ENCODE assay signal across 9 cellular contexts in genomic region chrX:47194388-47194787, GRCh38. TPM values are rescaled to one million over a fixed set of nuclear protein-coding genes. Genes with fewer than 3 reads are reported as not detected.
A peak's percentile ranks its signal among the peaks of the same experiment; 100 is the strongest.
DNase-seq lines count a peak whose midpoint lies in the region; ATAC-seq, FAIRE-seq and TF ChIP-seq lines count a peak whose summit lies in the region.
"Had no signal": no experiment of that assay in that cellular context is flagged by ENCODE, and none has a peak within 500 bp of the region (broad histone marks: within the 10 kb centered on the region; RNA-seq: fewer than 3 reads in every experiment).

No MANE protein-coding gene starts in this region.

- no peak overlapping the region for H2BK15ac ChIP-seq in IMR-90 (ENCODE audit: low read depth, low read length)

- H3K4me3 ChIP-seq in IMR-90 (ENCODE audit: insufficient read depth, low read depth, low read length) (peak overlapping the region; percentile 74), bronchial epithelial cell (ENCODE audit: low read depth, low read length) (peak overlapping the region; percentile 79), mucosa of descending colon (peak overlapping the region; percentile 65)

- peak overlapping the region; percentile 96 for H2AFZ ChIP-seq in IMR-90 (replicated peaks; ENCODE audit: low read length, poor library complexity)

- TF ChIP-seq POLR2A in IMR-90 (IDR thresholded peaks at IDR 0.05; ENCODE audit: low read depth, low read length), result no peak; the same call in 1 of the 2 replicates

- peak overlapping the region; percentile 29; the same call in 1 of the 2 replicates for H4K5ac ChIP-seq in IMR-90 (ENCODE audit: low read depth, low read length)

- WGBS in IMR-90 (ENCODE audit: extremely low coverage in 2 of 2, insufficient read length in 1 of 2), 2 experiments, result 23% methylated on average over 4 of the region's 8 CpGs; no CpG with 5 or more reads in 1 of the 2 experiments

- POLR2A ChIA-PET in IMR-90 (lab: Charles Lee; ENCODE audit: unreplicated experiment), result no interaction called here

- H3K4me1 ChIP-seq in IMR-90 (ENCODE audit: control insufficient read depth, insufficient read depth, low read length) (peaks cover 24% of the 10 kb centered on the region), mucosa of descending colon (ENCODE audit: low read depth) (peaks cover 21% of the 10 kb centered on the region)

- DNase-seq in IMR-90 (no peak), bronchial epithelial cell (ENCODE audit: low read depth) (no peak), mucosa of descending colon (no peak), mucosa of gallbladder (ENCODE audit: low spot score) (no peak), cerebellar cortex (ENCODE audit: low spot score) (no peak), kidney tubule cell (ENCODE audit: low spot score) (no peak)
- DNase-seq: RPMI8226 had no signal

- FAIRE-seq in bronchial epithelial cell (lab: Jason Lieb, UNC), result no peak

- TF ChIP-seq CTCF in 22Rv1 (IDR thresholded peaks at IDR 0.05) (no peak), IMR-90 (conservative IDR thresholded peaks at IDR 0.05; ENCODE audit: low read depth, low read length) (no peak), bronchial epithelial cell (IDR thresholded peaks at IDR 0.05; ENCODE audit: insufficient read depth, low read length, severe bottlenecking) (no peak), mucosa of descending colon (IDR thresholded peaks at IDR 0.05) (no peak)

- peak overlapping the region; percentile 91 for H3K56ac ChIP-seq in IMR-90 (ENCODE audit: extremely low read depth, insufficient read depth, low read length)

- in situ Hi-C loops in IMR-90 (cut with MboI; ENCODE audit: low sequenced_read_pairs), result loop anchor here (10.0 kb wide), 2 partner anchors 190 to 330 kb away; no protein-coding TSS in a partner anchor

- peak overlapping the region; percentile 91 for H3K14ac ChIP-seq in IMR-90 (replicated peaks; ENCODE audit: low read depth, low read length)

- no peaks in the 10 kb centered on the region; the same call in 1 of the 2 replicates for H3K27me3 ChIP-seq in IMR-90 (ENCODE audit: control insufficient read depth, insufficient read depth, low read length)
- H3K27me3 ChIP-seq in bronchial epithelial cell (ENCODE audit: control insufficient read depth, insufficient read depth, low read length), result no peaks in the 10 kb centered on the region

- peaks cover 5% of the 10 kb centered on the region; the same call in 1 of the 2 replicates for H3K9me1 ChIP-seq in IMR-90 (ENCODE audit: insufficient read depth, low read length)

- no TSS peak for BruUV-seq in IMR-90 (replicated peaks; lab: Mats Ljungman, UMichigan)

- peak overlapping the region; percentile 88 for H3K9ac ChIP-seq in IMR-90 (ENCODE audit: low read depth, low read length)

- CTCF ChIA-PET in IMR-90 (lab: Yijun Ruan, JAX), result no interaction called here

- ATAC-seq in IMR-90 (ENCODE audit: low read depth), result no peak
- ATAC-seq in mucosa of descending colon, result no peak
- ATAC-seq in HG03135 (IDR thresholded peaks at IDR 0.05; ENCODE audit: unreplicated experiment), result no peak

- H2BK120ac ChIP-seq in IMR-90 (ENCODE audit: low read depth, low read length), result no peak overlapping the region

- peak overlapping the region; percentile 52; the same call in 1 of the 2 replicates for H2AK5ac ChIP-seq in IMR-90 (ENCODE audit: low read depth, low read length)

- peak overlapping the region; percentile 94 for H3K4me2 ChIP-seq in IMR-90 (ENCODE audit: low read depth, low read length)

- peaks cover 52% of the 10 kb centered on the region for H4K20me1 ChIP-seq in IMR-90 (ENCODE audit: insufficient read depth, low read length)

- H3K27ac ChIP-seq in 22Rv1 (peak overlapping the region; percentile 76), IMR-90 (ENCODE audit: insufficient read depth, low read length) (peak overlapping the region; percentile 87)

- no peak overlapping the region for H2BK20ac ChIP-seq in IMR-90 (ENCODE audit: low read depth, low read length)

- H4K8ac ChIP-seq in IMR-90 (ENCODE audit: low read depth in 2 of 2, low read length in 2 of 2), result peak overlapping the region; percentile 63 to 72; a peak in 3 of 4 replicates

- intact Hi-C loops in IMR-90 (cut with micrococcal nuclease), result loop anchor here (5.0 kb wide), 2 partner anchors 288 to 448 kb away; partner anchors contain the start of gene ZNF41
- intact Hi-C loops in mucosa of descending colon (cut with DNase I, micrococcal nuclease), result loop anchor here in 1 of 2 donors (10.0 kb wide), 2 partner anchors 190 to 330 kb away; no protein-coding TSS in a partner anchor

- peak overlapping the region; percentile 79 for H2BK5ac ChIP-seq in IMR-90 (ENCODE audit: low read depth, low read length, poor library complexity, severe bottlenecking)

- peaks cover 27% of the 10 kb centered on the region for H3K36me3 ChIP-seq in IMR-90 (ENCODE audit: control insufficient read depth, insufficient read depth, low read length)
- peaks cover 5% of the 10 kb centered on the region for H3K36me3 ChIP-seq in bronchial epithelial cell (ENCODE audit: control insufficient read depth, insufficient read depth, low read length)
- no peaks in the 10 kb centered on the region for H3K36me3 ChIP-seq in mucosa of descending colon (ENCODE audit: low read depth)

- peak overlapping the region; percentile 81 for H4K91ac ChIP-seq in IMR-90 (ENCODE audit: insufficient read depth, low read depth, low read length)

- peak overlapping the region; percentile 94 for H3K23ac ChIP-seq in IMR-90 (ENCODE audit: low read depth, low read length)

- dilution Hi-C loops in IMR-90 (cut with HindIII; ENCODE audit: low sequenced_read_pairs, unreplicated experiment), result no loop called here

- no peak overlapping the region; the same call in 1 of the 2 replicates for H3K18ac ChIP-seq in IMR-90 (ENCODE audit: low read depth, low read length)

- peak overlapping the region; percentile 99 for H2AK9ac ChIP-seq in IMR-90 (replicated peaks; ENCODE audit: low read depth, low read length, poor library complexity)

- TF ChIP-seq RAD21 in IMR-90 (IDR thresholded peaks at IDR 0.05; ENCODE audit: low read length), result no peak

- H3K9me3 ChIP-seq in IMR-90 (ENCODE audit: control insufficient read depth, insufficient read depth, low read length), result no peaks in the 10 kb centered on the region
- H3K9me3 ChIP-seq in mucosa of descending colon, result no peaks in the 10 kb centered on the region

- peaks cover 22 to 55% of the 10 kb centered on the region in 2 experiments for H3K79me1 ChIP-seq in IMR-90 (ENCODE audit: low read depth in 1 of 2, low read length in 2 of 2)

- peak overlapping the region; percentile 85 for H3K4ac ChIP-seq in IMR-90 (ENCODE audit: low read depth, low read length)

TF ChIP-seq in IMR-90, 13 proteins besides CTCF, POLR2A, EP300 and RAD21 (continues in another document):
- TF ChIP-seq MXI1 (IDR thresholded peaks at IDR 0.05; ENCODE audit: borderline replicate concordance, low read depth, low read length) (no peak), SMC3 (IDR thresholded peaks at IDR 0.05; ENCODE audit: low read depth, low read length) (no peak), BHLHE40 (IDR thresholded peaks at IDR 0.05; ENCODE audit: low read depth, low read length) (no peak), USF2 (IDR thresholded peaks at IDR 0.05; ENCODE audit: low read depth, low read length) (no peak)

RNA-seq across cellular contexts. Expression of gene UBA1, which starts 0.8 kb away (rescaled TPM):
- total RNA-seq in IMR-90 (2012; rRNA removed) (256 and 299 TPM in 2 replicates), bronchial epithelial cell (87.4 and 137 TPM in 2 replicates), mucosa of descending colon (100 to 1,000 TPM; 160 to 198 (median 172) TPM), mucosa of gallbladder (252 TPM)
- polyA plus RNA-seq in IMR-90 (2012; rRNA removed), result 343 and 366 TPM in 2 replicates
- polyA plus RNA-seq in IMR-90 (2012; cell fraction: cytosol; rRNA removed), result 253 and 341 TPM in 2 replicates
- 285 and 480 TPM in 2 replicates for polyA plus RNA-seq in IMR-90 (2012; cell fraction: nucleus; rRNA removed; ENCODE audit: low replicate concordance)

RNA-seq across cellular contexts. Expression of gene CDK16, which starts 24.1 kb away (rescaled TPM):
- total RNA-seq in IMR-90 (2012; rRNA removed), result 69.4 and 85.3 TPM in 2 replicates
- 106 and 116 TPM in 2 replicates for polyA plus RNA-seq in IMR-90 (2012; rRNA removed)
- 72.0 and 131 TPM in 2 replicates for polyA plus RNA-seq in IMR-90 (2012; cell fraction: cytosol; rRNA removed)
- 187 and 297 TPM in 2 replicates for polyA plus RNA-seq in IMR-90 (2012; cell fraction: nucleus; rRNA removed; ENCODE audit: low replicate concordance)
- 54.8 and 100 TPM in 2 replicates for total RNA-seq in bronchial epithelial cell
- 100 to 1,000 TPM in 2 of 3 donors, 10 to 100 TPM in 1; 81.9 to 111 (median 109) TPM for total RNA-seq in mucosa of descending colon
- total RNA-seq in mucosa of gallbladder, result 80.9 TPM

RNA-seq across cellular contexts. Expression of gene USP11, which starts 38.4 kb away (rescaled TPM):
- 50.5 and 59.7 TPM in 2 replicates for total RNA-seq in IMR-90 (2012; rRNA removed)
- 33.0 and 33.5 TPM in 2 replicates for polyA plus RNA-seq in IMR-90 (2012; rRNA removed)
- 18.8 and 25.3 TPM in 2 replicates for polyA plus RNA-seq in IMR-90 (2012; cell fraction: cytosol; rRNA removed)
- polyA plus RNA-seq in IMR-90 (2012; cell fraction: nucleus; rRNA removed; ENCODE audit: low replicate concordance), result 110 and 113 TPM in 2 replicates
- total RNA-seq in bronchial epithelial cell, result 6.1 and 7.3 TPM in 2 replicates
- 10 to 100 TPM; 23.9 to 51.6 (median 27.7) TPM for total RNA-seq in mucosa of descending colon
- total RNA-seq in mucosa of gallbladder, result 59.0 TPM

RNA-seq across cellular contexts. Expression of gene RBM10, which starts 49.4 kb away (rescaled TPM):
- total RNA-seq in IMR-90 (2012; rRNA removed) (36.0 and 37.8 TPM in 2 replicates), bronchial epithelial cell (29.0 and 35.2 TPM in 2 replicates), mucosa of descending colon (10 to 100 TPM; 35.2 to 40.2 (median 37.7) TPM), mucosa of gallbladder (47.6 TPM)
- polyA plus RNA-seq in IMR-90 (2012; rRNA removed), result 33.4 and 38.3 TPM in 2 replicates
- polyA plus RNA-seq in IMR-90 (2012; cell fraction: cytosol; rRNA removed), result 26.7 and 40.1 TPM in 2 replicates
- 61.7 and 97.3 TPM in 2 replicates for polyA plus RNA-seq in IMR-90 (2012; cell fraction: nucleus; rRNA removed; ENCODE audit: low replicate concordance)

RNA-seq across cellular contexts. Expression of gene NDUFB11, which starts 49.9 kb away (rescaled TPM):
- total RNA-seq in IMR-90 (2012; rRNA removed), result 17.0 and 24.4 TPM in 2 replicates
- 58.3 and 67.7 TPM in 2 replicates for polyA plus RNA-seq in IMR-90 (2012; rRNA removed)
- polyA plus RNA-seq in IMR-90 (2012; cell fraction: cytosol; rRNA removed), result 115 and 212 TPM in 2 replicates
- polyA plus RNA-seq in IMR-90 (2012; cell fraction: nucleus; rRNA removed; ENCODE audit: low replicate concordance), result 20.4 and 29.9 TPM in 2 replicates
- total RNA-seq in bronchial epithelial cell, result 32.1 and 48.4 TPM in 2 replicates
- 10 to 100 TPM; 57.6 to 72.2 (median 71.6) TPM for total RNA-seq in mucosa of descending colon
- total RNA-seq in mucosa of gallbladder, result 77.4 TPM
